26 cellular contexts compared by ENCODE assay signal in the genomic region with DNA sequence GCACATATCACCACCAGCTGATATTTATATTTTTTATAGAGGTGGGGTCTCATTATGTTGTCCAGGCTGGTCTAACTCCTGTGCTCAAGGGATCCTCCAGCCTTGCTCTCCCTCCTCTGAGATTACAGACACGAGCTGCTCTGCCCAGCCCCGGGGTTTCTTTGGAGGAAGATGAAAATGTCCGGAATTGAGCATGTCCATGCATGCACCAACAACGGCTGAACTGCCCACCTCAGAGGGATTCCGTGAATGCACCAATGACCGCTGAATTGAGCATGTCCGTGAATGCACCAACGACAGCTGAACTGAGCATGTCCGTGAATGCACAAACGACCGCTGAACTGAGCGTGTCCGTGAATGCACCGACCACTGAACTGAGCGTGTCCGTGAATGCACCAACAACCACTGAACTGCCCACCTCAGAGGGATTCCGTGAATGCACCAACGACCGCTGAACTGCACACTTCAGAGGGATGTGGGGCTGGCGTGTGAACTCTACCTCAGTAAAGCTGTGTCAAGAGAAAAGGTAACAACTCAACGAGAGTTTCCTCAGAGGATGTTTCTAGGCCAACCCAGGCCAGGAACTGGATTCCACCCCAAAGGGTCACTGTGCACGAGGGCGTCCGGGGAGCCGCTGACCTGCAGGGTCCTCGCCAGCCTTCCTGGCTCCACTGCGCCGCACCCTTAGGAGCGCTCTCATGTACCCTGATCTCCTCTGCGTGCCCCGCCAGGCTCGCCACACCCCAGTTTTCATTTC.
"Had no signal": no experiment of that assay in that cellular context is flagged by ENCODE, and none has a peak within 500 bp of the region (broad histone marks: within the 10 kb centered on the region; RNA-seq: fewer than 3 reads in every experiment).

No MANE protein-coding gene starts in this region.

- H3K4me3 ChIP-seq: ascending aorta, cardiac muscle cell, gastrocnemius medialis, right atrium auricular region, thoracic aorta, uterus had no signal

- H3K36me3 ChIP-seq: ascending aorta, cardiac muscle cell, gastrocnemius medialis, right atrium auricular region, thoracic aorta, uterus had no signal

- H3K27me3 ChIP-seq: ascending aorta, cardiac muscle cell, gastrocnemius medialis, right atrium auricular region, uterus had no signal

- H3K27me3 Mint-ChIP-seq: activated naive CD4-positive, alpha-beta T cell treated with anti-CD3 and anti-CD28 coated beads, Interleukin-2, amount 50 U/mL, for 24 hours had no signal

- H3K27ac ChIP-seq: ascending aorta, cardiac muscle cell, gastrocnemius medialis, parathyroid adenoma, right atrium auricular region, thoracic aorta, uterus had no signal

- DNase-seq: activated CD4-positive, alpha-beta T cell treated with anti-CD3 and anti-CD28 coated beads for 4 hours; activated CD4-positive, alpha-beta T cell treated with anti-CD3 and anti-CD28 coated beads, Interleukin-2, amount 50 U/mL, for 48 hours; activated CD4-positive, CD25-positive, alpha-beta regulatory T cell; activated CD8-positive, alpha-beta memory T cell treated with anti-CD3 and anti-CD28 coated beads for 24 hours; activated T-cell treated with anti-CD3 and anti-CD28 coated beads, Interleukin-2, amount 50 U/mL, for 1 hour; cortex of kidney; effector memory CD8-positive, alpha-beta T cell; erythroblast; glutamatergic neuron; hippocampal formation; nephron progenitor cell; SK-N-SH; stimulated activated CD4-positive, alpha-beta T cell treated with anti-CD3 and anti-CD28 coated beads, Interleukin-4, amount 100 ng/mL, for 1 hour; stimulated activated naive CD8-positive, alpha-beta T cell treated with anti-CD3 and anti-CD28 coated beads, Interleukin-15, Interleukin-2, amounts not matched to agents 100 U/mL and 50 U/mL, for 24 hours; T-helper 17 cell; trophoblast cell had no signal

- H3K4me1 ChIP-seq: ascending aorta had no signal

- H3K9me3 ChIP-seq: ascending aorta, gastrocnemius medialis, right atrium auricular region, SK-N-SH, thoracic aorta, uterus had no signal

- ATAC-seq: effector memory CD8-positive, alpha-beta T cell; gastrocnemius medialis; left lobe of liver; stimulated activated naive CD8-positive, alpha-beta T cell treated with anti-CD3 and anti-CD28 coated beads, Interleukin-15, Interleukin-2, amounts not matched to agents 100 U/mL and 50 U/mL, for 24 hours; T-helper 17 cell had no signal

- H3K9me3 Mint-ChIP-seq: activated naive CD4-positive, alpha-beta T cell treated with anti-CD3 and anti-CD28 coated beads, Interleukin-2, amount 50 U/mL, for 24 hours; effector memory CD8-positive, alpha-beta T cell; nephron progenitor cell had no signal

- H3K4me1 Mint-ChIP-seq: activated naive CD4-positive, alpha-beta T cell treated with anti-CD3 and anti-CD28 coated beads, Interleukin-2, amount 50 U/mL, for 24 hours had no signal

- H3K4me3 Mint-ChIP-seq: activated naive CD4-positive, alpha-beta T cell treated with anti-CD3 and anti-CD28 coated beads, Interleukin-2, amount 50 U/mL, for 24 hours; brain; effector memory CD8-positive, alpha-beta T cell; nephron progenitor cell; T-helper 17 cell had no signal

- H3K27ac Mint-ChIP-seq: activated naive CD4-positive, alpha-beta T cell treated with anti-CD3 and anti-CD28 coated beads, Interleukin-2, amount 50 U/mL, for 24 hours; brain; effector memory CD8-positive, alpha-beta T cell; nephron progenitor cell; T-helper 17 cell had no signal

- H3K36me3 Mint-ChIP-seq: activated naive CD4-positive, alpha-beta T cell treated with anti-CD3 and anti-CD28 coated beads, Interleukin-2, amount 50 U/mL, for 24 hours; brain had no signal
